Comparison of ENCODE assay signal across 14 cellular contexts in the genomic region with DNA sequence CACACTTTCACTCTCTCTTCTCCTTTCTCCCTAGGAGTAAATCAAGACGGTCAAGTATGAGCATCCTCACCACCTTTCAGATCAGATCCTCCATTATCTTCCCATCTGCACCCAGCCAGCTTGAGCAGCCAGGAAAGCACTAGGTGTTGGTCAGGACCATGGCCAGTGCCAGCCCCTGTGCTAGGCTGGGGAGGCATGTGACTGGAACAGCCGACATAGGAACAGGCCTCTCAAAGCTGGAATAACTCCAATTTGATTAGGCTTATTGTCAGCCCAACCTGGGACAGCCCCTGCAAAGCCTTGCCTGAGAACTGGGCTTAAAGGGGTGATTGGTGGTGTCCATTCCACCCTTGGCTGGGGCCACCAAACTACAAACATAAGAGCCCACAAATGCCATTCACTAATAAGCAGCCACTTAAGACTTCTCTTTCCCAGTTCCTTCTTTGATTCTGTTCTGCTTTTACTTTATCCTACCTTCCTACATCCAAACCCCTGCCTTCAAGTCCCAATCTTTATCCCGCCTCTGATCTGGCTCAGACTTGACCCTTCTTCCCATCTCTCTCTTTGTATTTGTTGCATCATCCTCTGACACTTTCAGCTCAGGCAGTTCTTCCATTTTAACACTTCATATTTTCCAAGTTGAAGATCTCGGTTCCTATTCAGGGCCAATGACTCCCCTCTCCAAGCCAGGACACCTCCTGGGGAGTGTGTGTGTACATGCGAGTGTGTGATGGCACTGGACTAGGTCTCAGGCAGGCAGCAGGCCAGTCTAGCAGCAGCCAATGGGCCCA. TPM values are rescaled to one million over a fixed set of nuclear protein-coding genes. Genes with fewer than 3 reads are reported as not detected.
DNase-seq lines count a peak whose midpoint lies in the region; ATAC-seq and TF ChIP-seq lines count a peak whose summit lies in the region.
"Had no signal": no experiment of that assay in that cellular context is flagged by ENCODE, and none has a peak within 500 bp of the region (broad histone marks: within the 10 kb centered on the region; RNA-seq: fewer than 3 reads in every experiment).

No MANE protein-coding gene starts in this region.

- ATAC-seq in omental fat pad (ENCODE audit: low FRiP score), result no peak
- ATAC-seq: stimulated activated effector memory CD8-positive, alpha-beta T cell treated with anti-CD3 and anti-CD28 coated beads, Interleukin-12 subunit alpha, Interleukin-12 subunit beta, amount 100 ng/mL, for 72 hours had no signal

- no peak overlapping the region for H3K9ac ChIP-seq in adipocyte (ENCODE audit: low read length)

- no peaks in the 10 kb centered on the region for H3K9me3 ChIP-seq in adipocyte (ENCODE audit: control insufficient read depth, low read length)
- H3K9me3 ChIP-seq: heart left ventricle, spleen had no signal

- no peak for TF ChIP-seq CTCF in omental fat pad (IDR thresholded peaks at IDR 0.05)

- H3K4me1 ChIP-seq in adipocyte (ENCODE audit: control insufficient read depth, insufficient read depth, low read length), result no peaks in the 10 kb centered on the region
- H3K4me1 ChIP-seq: spleen had no signal

- in situ Hi-C loops in ACHN (cut with HindIII; ENCODE audit: low pct_ligation_motif_present, low pct_unique_long_range_greater_than_20kb, low sequenced_read_pairs), result no loop called here

- no peak overlapping the region for H3K4me3 ChIP-seq in adipocyte (ENCODE audit: low read length)
- H3K4me3 ChIP-seq: heart left ventricle, spleen had no signal

- no peaks in the 10 kb centered on the region for H3K36me3 ChIP-seq in adipocyte (ENCODE audit: control insufficient read depth, insufficient read depth, low read length, severe bottlenecking)
- H3K36me3 ChIP-seq: heart left ventricle, spleen had no signal

- DNase-seq in ACHN, result peak; percentile 18
- DNase-seq in HT-29 (ENCODE audit: low spot score), result peak; percentile 30
- peak; percentile 38 for DNase-seq in adipocyte (ENCODE audit: low read depth)
- peak; percentile 30 for DNase-seq in iris pigment epithelial cell (ENCODE audit: low read depth)
- no peak for DNase-seq in NCI-H526 treated with DMSO at 0.1 percent for 48 hours (lab: John Stamatoyannopoulos, UW)
- DNase-seq in cerebellar nuclear complex (lab: John Stamatoyannopoulos, UW), result no peak
- no peak for DNase-seq in omental fat pad (ENCODE audit: low spot score)
- DNase-seq in NCI-H526 (lab: John Stamatoyannopoulos, UW), result no peak
- DNase-seq: activated T-cell treated with anti-CD3 and anti-CD28 coated beads for 4 hours; CD4-positive, CD25-positive, alpha-beta regulatory T cell; heart left ventricle; NCI-H510A; spleen had no signal

- peaks cover 23% of the 10 kb centered on the region for H3K27me3 ChIP-seq in adipocyte (replicated peaks; ENCODE audit: control insufficient read depth, insufficient read depth, low read length)
- H3K27me3 ChIP-seq: spleen had no signal

RNA-seq across cellular contexts. Expression of a gene that starts 4.5 kb away (rescaled TPM):
- not detected in 2 replicates for total RNA-seq in HT-29 (2014; rRNA removed; shearing (Covaris generic))
- 100 to 1,000 TPM in 1 of 4 donors, 1 to 10 TPM in 2, not detected in 1; 3.1 to 119 (median 6.8) TPM for total RNA-seq in omental fat pad
- total RNA-seq: CD4-positive, CD25-positive, alpha-beta regulatory T cell had no signal

RNA-seq across cellular contexts. Expression of a gene that starts 13.2 kb away (rescaled TPM):
- total RNA-seq in HT-29 (2014; rRNA removed; shearing (Covaris generic)), result not detected in 2 replicates
- 1 to 10 TPM in 1 of 4 donors, under 1 TPM in 1, not detected in 2; 0.56 to 5.3 TPM for total RNA-seq in omental fat pad

RNA-seq across cellular contexts. Expression of a gene that starts 33.6 kb away (rescaled TPM):
- total RNA-seq in HT-29 (2014; rRNA removed; shearing (Covaris generic)), result 3.1 and 3.3 TPM in 2 replicates
- 1 to 10 TPM in 1 of 4 donors, under 1 TPM in 3; 0.19 to 4.3 (median 0.34) TPM for total RNA-seq in omental fat pad

Comparison
In these comparisons a context has a peak if more than half of its experiments do, and no peak if none do; other contexts are left out.
1. DNase-seq: peak in ACHN (single experiment), HT-29 (single experiment), adipocyte (single experiment) and iris pigment epithelial cell (single experiment); none in NCI-H526 treated with DMSO at 0.1 percent for 48 hours (single experiment), cerebellar nuclear complex (0 of 2), omental fat pad (single experiment) and NCI-H526 (0 of 2).